In genomic region chr4:62644372-62644771, GRCh38 we compare ENCODE assay signal across 9 cellular contexts.
A peak's percentile ranks its signal among the peaks of the same experiment; 100 is the strongest.
DNase-seq lines count a peak whose midpoint lies in the region; ATAC-seq and TF ChIP-seq lines count a peak whose summit lies in the region.
"Had no signal": no experiment of that assay in that cellular context is flagged by ENCODE, and none has a peak within 500 bp of the region (broad histone marks: within the 10 kb centered on the region; RNA-seq: fewer than 3 reads in every experiment).

No MANE protein-coding gene starts in this region.

- ATAC-seq in activated naive CD4-positive, alpha-beta T cell treated with anti-CD3 and anti-CD28 coated beads, Interleukin-2, amount 50 U/mL, for 72 hours = no peak

- no peaks in the 10 kb centered on the region for H3K9me2 ChIP-seq in PC-9 (ENCODE audit: insufficient read depth)

- no peak overlapping the region for H3K27ac ChIP-seq in PC-9

- POLR2A ChIA-PET in PC-9 (lab: Charles Lee; ENCODE audit: unreplicated experiment) = no interaction called here

- no peaks in the 10 kb centered on the region for H3K9me3 Mint-ChIP-seq in glutamatergic neuron (ENCODE audit: unreplicated experiment)
- peaks cover 21 to 28% of the 10 kb centered on the region in 2 donors for H3K9me3 Mint-ChIP-seq in activated naive CD4-positive, alpha-beta T cell treated with anti-CD3 and anti-CD28 coated beads, Interleukin-2, amount 50 U/mL, for 72 hours

- in situ Hi-C loops in KBM-7 (cut with MboI; ENCODE audit: low pct_unique_long_range_greater_than_20kb, low sequenced_read_pairs) = no loop called here

- H3K36me3 Mint-ChIP-seq in glutamatergic neuron (ENCODE audit: unreplicated experiment) = no peaks in the 10 kb centered on the region
- H3K36me3 Mint-ChIP-seq in activated naive CD4-positive, alpha-beta T cell treated with anti-CD3 and anti-CD28 coated beads, Interleukin-2, amount 50 U/mL, for 72 hours = no peaks in the 10 kb centered on the region

- no peaks in the 10 kb centered on the region for H3K9me3 ChIP-seq in BE2C
- H3K9me3 ChIP-seq in PC-9 (ENCODE audit: insufficient read depth, low read depth) = no peaks in the 10 kb centered on the region
- H3K9me3 ChIP-seq: Caco-2 had no signal

- no peaks in the 10 kb centered on the region for H3K4me1 Mint-ChIP-seq in glutamatergic neuron (ENCODE audit: low read depth, unreplicated experiment)

- H3K4me3 Mint-ChIP-seq in glutamatergic neuron (ENCODE audit: unreplicated experiment) = no peak overlapping the region

- H3F3A ChIP-seq in PC-9 (ENCODE audit: insufficient read depth, low read depth) = no peaks in the 10 kb centered on the region

- no TSS peak for BruUV-seq in PC-9 (replicated peaks; lab: Mats Ljungman, UMichigan)

- no peaks in the 10 kb centered on the region for H3K4me1 ChIP-seq in BE2C
- H3K4me1 ChIP-seq in PC-9 (replicated peaks; ENCODE audit: insufficient read depth) = no peaks in the 10 kb centered on the region
- H3K4me1 ChIP-seq: Caco-2 had no signal

- CTCF ChIA-PET in PC-9 (lab: Charles Lee) = no interaction called here

- no peak overlapping the region for H2AFZ ChIP-seq in PC-9

- TF ChIP-seq CTCF in BE2C (IDR thresholded peaks at IDR 0.05; ENCODE audit: low read depth, low read length) (peak; percentile 47), PC-9 (conservative IDR thresholded peaks at IDR 0.05) (peak; percentile 51), glutamatergic neuron (IDR thresholded peaks at IDR 0.05; ENCODE audit: partially characterized antibody, unreplicated experiment) (no peak)

- no peaks in the 10 kb centered on the region for H4K20me1 ChIP-seq in PC-9 (ENCODE audit: insufficient read depth)

- no peak overlapping the region for H3K4me3 ChIP-seq in BE2C (ENCODE audit: low read depth, low read length)
- H3K4me3 ChIP-seq in PC-9 = no peak overlapping the region

- peak; percentile 16 for DNase-seq in BE2C
- peak; percentile 40 for DNase-seq in KBM-7
- DNase-seq in PC-9 = peak in 1 of 2 experiments; percentile 10
- no peak for DNase-seq in glutamatergic neuron
- DNase-seq in HuH-7 (ENCODE audit: low spot score) = no peak
- DNase-seq in NCI-H2196 (lab: John Stamatoyannopoulos, UW; ENCODE audit: unreplicated experiment) = no peak
- no peak for DNase-seq in activated naive CD4-positive, alpha-beta T cell treated with anti-CD3 and anti-CD28 coated beads, Interleukin-2, amount 50 U/mL, for 72 hours (ENCODE audit: low spot score in 2 of 2)
- DNase-seq in putamen (ENCODE audit: low spot score) = no peak

- H3K27me3 ChIP-seq in BE2C (no peaks in the 10 kb centered on the region), PC-9 (ENCODE audit: insufficient read depth, low read depth) (no peaks in the 10 kb centered on the region)

- no peaks in the 10 kb centered on the region for H3K27me3 Mint-ChIP-seq in glutamatergic neuron (ENCODE audit: unreplicated experiment)

- H3K36me3 ChIP-seq in BE2C (no peaks in the 10 kb centered on the region), PC-9 (ENCODE audit: low read depth) (no peaks in the 10 kb centered on the region)

- no peaks in the 10 kb centered on the region for H3K79me2 ChIP-seq in PC-9 (ENCODE audit: low read depth)

- H3K27ac Mint-ChIP-seq in glutamatergic neuron (ENCODE audit: unreplicated experiment) = peak overlapping the region; percentile 28
- no peak overlapping the region for H3K27ac Mint-ChIP-seq in activated naive CD4-positive, alpha-beta T cell treated with anti-CD3 and anti-CD28 coated beads, Interleukin-2, amount 50 U/mL, for 72 hours

- intact Hi-C loops in PC-9 (cut with micrococcal nuclease; ENCODE audit: unreplicated experiment) = no loop called here

- H3K4me2 ChIP-seq in PC-9 = no peak overlapping the region

Comparison
In these comparisons a context has a peak if more than half of its experiments do, and no peak if none do; other contexts are left out.
1. DNase-seq: peak in BE2C (single experiment) and KBM-7 (single experiment); none in glutamatergic neuron (single experiment), HuH-7 (single experiment), NCI-H2196 (single experiment), activated naive CD4-positive, alpha-beta T cell treated with anti-CD3 and anti-CD28 coated beads, Interleukin-2, amount 50 U/mL, for 72 hours (0 of 2) and putamen (single experiment).